In the genomic region with DNA sequence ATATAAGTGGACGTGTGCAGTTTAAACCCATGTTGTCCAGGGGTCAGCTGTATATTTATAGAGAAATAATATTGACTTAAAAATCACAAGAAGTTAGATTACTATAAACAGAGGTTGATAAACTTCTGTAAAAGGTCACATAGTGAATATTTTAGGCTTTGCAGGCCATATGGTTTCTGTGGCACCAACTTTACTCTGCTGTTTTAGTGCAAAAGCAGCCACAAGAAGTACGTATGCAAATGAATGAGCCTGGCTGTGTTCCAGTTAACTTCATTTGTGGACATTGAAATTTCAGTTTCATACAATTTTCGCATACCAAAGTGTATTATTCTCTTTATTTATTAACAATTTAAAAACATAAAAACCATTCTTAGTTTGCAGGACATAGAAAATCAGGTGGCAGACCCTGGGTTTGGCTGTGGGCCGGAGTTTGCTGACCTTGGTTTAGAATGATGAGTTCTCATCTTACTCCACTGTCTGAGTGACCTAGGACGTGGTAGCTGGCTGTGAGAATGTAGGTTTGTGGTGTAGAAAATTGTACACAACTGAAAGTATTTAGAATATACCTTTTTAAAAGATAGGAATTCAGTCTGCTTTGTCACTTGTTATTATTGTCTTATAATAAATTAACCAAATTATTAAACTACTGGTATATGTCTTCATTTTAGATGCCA, we compare ENCODE assay signal across 16 cellular contexts.
"Had no signal": no experiment of that assay in that cellular context is flagged by ENCODE, and none has a peak within 500 bp of the region (broad histone marks: within the 10 kb centered on the region; RNA-seq: fewer than 3 reads in every experiment).

No MANE protein-coding gene starts in this region.

- H3K4me3 ChIP-seq: left ventricle myocardium inferior, pancreas had no signal

- FAIRE-seq: kidney, pancreas had no signal

- H3K4me1 ChIP-seq: pancreas had no signal

- H3K27ac ChIP-seq: left ventricle myocardium inferior, pancreas, WERI-Rb-1 had no signal

- ATAC-seq: activated T-helper 17 cell treated with anti-CD3 and anti-CD28 coated beads, Interleukin-2, amount 50 U/mL, for 72 hours; naive thymus-derived CD8-positive, alpha-beta T cell; pancreas had no signal

- DNase-seq: activated CD4-positive, alpha-beta T cell treated with anti-CD3 and anti-CD28 coated beads, Interleukin-2, amount 50 U/mL, for 48 hours; activated naive CD4-positive, alpha-beta T cell treated with Interleukin-2 at 50 U/mL for 16 hours; aorta; cortex of kidney; effector CD8-positive, alpha-beta T cell; foreskin fibroblast; glutamatergic neuron; hypothalamus; kidney; left ventricle myocardium inferior; naive thymus-derived CD8-positive, alpha-beta T cell; pancreas; stimulated activated CD4-positive, alpha-beta T cell treated with anti-CD3 and anti-CD28 coated beads, Interleukin-4, amount 100 ng/mL, for 1 hour; stimulated activated naive CD4-positive, alpha-beta T cell; WERI-Rb-1 had no signal

- H3K9me3 ChIP-seq: left ventricle myocardium inferior, pancreas had no signal

- H3K27me3 ChIP-seq: pancreas had no signal
